ENCODE assay signal across 9 cellular contexts in genomic region chr11:61733120-61733978, GRCh38. TPM values are rescaled to one million over a fixed set of nuclear protein-coding genes. Genes with fewer than 3 reads are reported as not detected.
A peak's percentile ranks its signal among the peaks of the same experiment; 100 is the strongest.
DNase-seq lines count a peak whose midpoint lies in the region; ATAC-seq, FAIRE-seq and TF ChIP-seq lines count a peak whose summit lies in the region.
"Had no signal": no experiment of that assay in that cellular context is flagged by ENCODE, and none has a peak within 500 bp of the region (broad histone marks: within the 10 kb centered on the region; RNA-seq: fewer than 3 reads in every experiment).

No MANE protein-coding gene starts in this region.

- H3K27ac ChIP-seq in neural progenitor cell: no peak overlapping the region
- no peak overlapping the region for H3K27ac ChIP-seq in stomach smooth muscle (ENCODE audit: low read length)

- peak; percentile 82 for ATAC-seq in GM21526 (IDR thresholded peaks at IDR 0.05; ENCODE audit: low FRiP score, unreplicated experiment)
- ATAC-seq in activated T-helper 17 cell treated with anti-CD3 and anti-CD28 coated beads, Interleukin-2, amount 50 U/mL, for 72 hours (replicated peaks): peak; percentile 94

- H3K4me3 Mint-ChIP-seq in activated T-helper 17 cell treated with anti-CD3 and anti-CD28 coated beads, Interleukin-2, amount 50 U/mL, for 72 hours: no peak overlapping the region
- H3K4me3 Mint-ChIP-seq in neural progenitor cell: peak overlapping the region; percentile 41

- in situ Hi-C loops in Caki2 (cut with HindIII; ENCODE audit: low pct_unique_long_range_greater_than_20kb, low sequenced_read_pairs): no loop called here

- H3K79me2 ChIP-seq in neural progenitor cell (ENCODE audit: low read depth): no peaks in the 10 kb centered on the region

- H3K27me3 ChIP-seq in neural progenitor cell (no peaks in the 10 kb centered on the region), stomach smooth muscle (ENCODE audit: control insufficient read depth in 1 of 2, insufficient read depth in 2 of 2, low read length in 2 of 2) (no peaks in the 10 kb centered on the region)

- H3K27me3 Mint-ChIP-seq in activated T-helper 17 cell treated with anti-CD3 and anti-CD28 coated beads, Interleukin-2, amount 50 U/mL, for 72 hours: no peaks in the 10 kb centered on the region
- H3K27me3 Mint-ChIP-seq in neural progenitor cell (ENCODE audit: insufficient read depth, low read depth): peaks cover 6% of the 10 kb centered on the region

- DNase-seq in Caki2 (ENCODE audit: low read depth) (peak; percentile 57), LHCN-M2 (ENCODE audit: low read depth) (peak; percentile 90), RCC 7860 (ENCODE audit: low spot score) (peak; percentile 44), fibroblast of peridontal ligament (ENCODE audit: extremely low read depth) (peak; percentile 85), neural progenitor cell (ENCODE audit: low spot score) (peak; percentile 91)

- no peaks in the 10 kb centered on the region for H3F3A ChIP-seq in neural progenitor cell (ENCODE audit: low read depth)

- peaks cover 6% of the 10 kb centered on the region for H4K20me1 ChIP-seq in neural progenitor cell (ENCODE audit: low read depth)

- H3K4me3 ChIP-seq in neural progenitor cell (no peak overlapping the region), stomach smooth muscle (ENCODE audit: low read length in 2 of 2) (no peak overlapping the region)

- TF ChIP-seq CTCF in neural progenitor cell (IDR thresholded peaks at IDR 0.05): peak; percentile 98

- H3K36me3 ChIP-seq in neural progenitor cell: no peaks in the 10 kb centered on the region
- H3K36me3 ChIP-seq in stomach smooth muscle (ENCODE audit: control insufficient read depth in 2 of 2, insufficient read depth in 2 of 2, low read length in 2 of 2): peaks cover 6 to 15% of the 10 kb centered on the region in 2 donors

- peak overlapping the region; percentile 64 for H3K27ac Mint-ChIP-seq in activated T-helper 17 cell treated with anti-CD3 and anti-CD28 coated beads, Interleukin-2, amount 50 U/mL, for 72 hours
- peak overlapping the region; percentile 91 for H3K27ac Mint-ChIP-seq in neural progenitor cell

- H3K9ac ChIP-seq in neural progenitor cell (no peak overlapping the region), stomach smooth muscle (ENCODE audit: low read length in 2 of 2) (peak overlapping the region; percentile 31 to 42)

- no peaks in the 10 kb centered on the region for H3K36me3 Mint-ChIP-seq in activated T-helper 17 cell treated with anti-CD3 and anti-CD28 coated beads, Interleukin-2, amount 50 U/mL, for 72 hours (ENCODE audit: low read depth)
- peaks cover under 1% of the 10 kb centered on the region for H3K36me3 Mint-ChIP-seq in neural progenitor cell

- H3K9me3 ChIP-seq in neural progenitor cell (ENCODE audit: low read depth) (no peaks in the 10 kb centered on the region), stomach smooth muscle (ENCODE audit: control insufficient read depth in 2 of 2, low read length in 2 of 2) (no peaks in the 10 kb centered on the region)

- H2AFZ ChIP-seq in neural progenitor cell (replicated peaks): no peak overlapping the region

- peaks cover 6% of the 10 kb centered on the region for H3K4me1 Mint-ChIP-seq in activated T-helper 17 cell treated with anti-CD3 and anti-CD28 coated beads, Interleukin-2, amount 50 U/mL, for 72 hours
- H3K4me1 Mint-ChIP-seq in neural progenitor cell: peaks cover 4% of the 10 kb centered on the region

- no peak for FAIRE-seq in RCC 7860 (lab: Jason Lieb, UNC)
- FAIRE-seq: colon had no signal

- H3K4me1 ChIP-seq in neural progenitor cell: no peaks in the 10 kb centered on the region
- H3K4me1 ChIP-seq in stomach smooth muscle (ENCODE audit: control insufficient read depth, insufficient read depth, low read length): peaks cover 20% of the 10 kb centered on the region

- H3K4me2 ChIP-seq in neural progenitor cell: no peak overlapping the region

- H3K9me3 Mint-ChIP-seq in activated T-helper 17 cell treated with anti-CD3 and anti-CD28 coated beads, Interleukin-2, amount 50 U/mL, for 72 hours: no peaks in the 10 kb centered on the region
- H3K9me3 Mint-ChIP-seq in neural progenitor cell: no peaks in the 10 kb centered on the region

RNA-seq across cellular contexts. Expression of gene MYRF, which starts 19.1 kb away (rescaled TPM):
- total RNA-seq in Caki2 (2014; rRNA removed; shearing (Covaris generic); ENCODE audit: low replicate concordance): 2.5 and 7.4 TPM in 2 replicates
- total RNA-seq in LHCN-M2 (2014; rRNA removed) (0.17 and 0.26 TPM in 2 replicates), neural progenitor cell (ENCODE audit: low replicate concordance) (1.9 and 5.8 TPM in 2 replicates)
- 0.38 TPM for polyA plus RNA-seq in LHCN-M2 (2012)
- total RNA-seq in activated T-helper 17 cell treated with anti-CD3 and anti-CD28 coated beads, Interleukin-2, amount 50 U/mL, for 72 hours: 1 to 10 TPM; 1.2 to 5.9 TPM

RNA-seq across cellular contexts. Expression of gene DAGLA, which starts 53.2 kb away (rescaled TPM):
- 0.74 and 2.4 TPM in 2 replicates for total RNA-seq in Caki2 (2014; rRNA removed; shearing (Covaris generic); ENCODE audit: low replicate concordance)
- 3.8 and 4.0 TPM in 2 replicates for total RNA-seq in LHCN-M2 (2014; rRNA removed)
- 1.7 TPM for polyA plus RNA-seq in LHCN-M2 (2012)
- total RNA-seq in activated T-helper 17 cell treated with anti-CD3 and anti-CD28 coated beads, Interleukin-2, amount 50 U/mL, for 72 hours: under 1 TPM; 0.11 to 0.13 TPM
- total RNA-seq in neural progenitor cell (ENCODE audit: low replicate concordance): 1.1 and 4.6 TPM in 2 replicates

RNA-seq across cellular contexts. Expression of gene TMEM258, which starts 59.0 kb away (rescaled TPM):
- total RNA-seq in Caki2 (2014; rRNA removed; shearing (Covaris generic); ENCODE audit: low replicate concordance): 61.3 and 85.2 TPM in 2 replicates
- total RNA-seq in LHCN-M2 (2014; rRNA removed) (46.0 and 58.6 TPM in 2 replicates), neural progenitor cell (ENCODE audit: low replicate concordance) (71.4 and 98.9 TPM in 2 replicates)
- polyA plus RNA-seq in LHCN-M2 (2012): 397 TPM
- 100 to 1,000 TPM; 135 to 156 TPM for total RNA-seq in activated T-helper 17 cell treated with anti-CD3 and anti-CD28 coated beads, Interleukin-2, amount 50 U/mL, for 72 hours

RNA-seq across cellular contexts. Expression of gene FEN1, which starts 59.4 kb away (rescaled TPM):
- total RNA-seq in Caki2 (2014; rRNA removed; shearing (Covaris generic); ENCODE audit: low replicate concordance): 61.0 and 66.9 TPM in 2 replicates
- total RNA-seq in LHCN-M2 (2014; rRNA removed) (121 and 129 TPM in 2 replicates), neural progenitor cell (ENCODE audit: low replicate concordance) (51.8 and 68.9 TPM in 2 replicates)
- 59.1 TPM for polyA plus RNA-seq in LHCN-M2 (2012)
- 100 to 1,000 TPM in 1 of 2 donors, 10 to 100 TPM in 1; 72.6 to 133 TPM for total RNA-seq in activated T-helper 17 cell treated with anti-CD3 and anti-CD28 coated beads, Interleukin-2, amount 50 U/mL, for 72 hours
